In genomic region chr13:41193919-41194824, GRCh38 we compare ENCODE assay signal across 8 cellular contexts. TPM values are rescaled to one million over a fixed set of nuclear protein-coding genes. Genes with fewer than 3 reads are reported as not detected.
A peak's percentile ranks its signal among the peaks of the same experiment; 100 is the strongest.
DNase-seq lines count a peak whose midpoint lies in the region; ATAC-seq and TF ChIP-seq lines count a peak whose summit lies in the region.

TSS of gene KBTBD7 (minus strand) at chr13:41194569. CDS start at chr13:41194257, 312 bp downstream.

- H3K27me3 ChIP-seq in PC-9 (ENCODE audit: insufficient read depth, low read depth), result no peaks in the 10 kb centered on the region

- H3K36me3 ChIP-seq in PC-9 (ENCODE audit: low read depth), result no peaks in the 10 kb centered on the region; the same call in 1 of the 2 replicates
- H3K36me3 ChIP-seq in mucosa of descending colon (ENCODE audit: low read depth), result no peaks in the 10 kb centered on the region

- peak; percentile 78 for DNase-seq in DMS53 treated with DMSO at 0.1 percent for 48 hours (lab: John Stamatoyannopoulos, UW; ENCODE audit: unreplicated experiment)
- DNase-seq in KBM-7, result peak; percentile 89
- peak; percentile 82 to 90 for DNase-seq in PC-9
- peak; percentile 89 for DNase-seq in activated T-cell treated with anti-CD3 and anti-CD28 coated beads, Interleukin-2, amount 50 U/mL, for 1 hour
- peak; percentile 68 for DNase-seq in epithelial cell of proximal tubule (ENCODE audit: low read depth)
- DNase-seq in mucosa of descending colon, result peak; percentile 91 to 95 (median 94)
- DNase-seq in stimulated activated CD8-positive, alpha-beta memory T cell treated with anti-CD3 and anti-CD28 coated beads, Interleukin-4, amount 100 ng/mL, for 1 hour (ENCODE audit: low read depth in 2 of 2, low spot score in 1 of 2), result peak; percentile 77 to 82

- H3K9me3 ChIP-seq in PC-9 (ENCODE audit: insufficient read depth, low read depth), result no peaks in the 10 kb centered on the region
- H3K9me3 ChIP-seq in mucosa of descending colon, result no peaks in the 10 kb centered on the region

- H3K27ac ChIP-seq in PC-9, result peak within 1 kb of the TSS; percentile 21; the same call in 1 of the 2 replicates

- H3F3A ChIP-seq in PC-9 (ENCODE audit: insufficient read depth, low read depth), result no peaks in the 10 kb centered on the region

- in situ Hi-C loops in KBM-7 (cut with MboI; ENCODE audit: low pct_unique_long_range_greater_than_20kb, low sequenced_read_pairs), result no loop called here

- CTCF ChIA-PET in PC-9 (lab: Charles Lee), result interaction anchor here (0.6 kb wide), 1 partner anchor 459 kb away, joined by 3 read pairs; no protein-coding TSS in a partner anchor

- peaks cover 5% of the 10 kb centered on the region; the same call in 1 of the 2 replicates for H3K79me2 ChIP-seq in PC-9 (ENCODE audit: low read depth)

- H3K4me1 ChIP-seq in PC-9 (replicated peaks; ENCODE audit: insufficient read depth) (no peaks in the 10 kb centered on the region), mucosa of descending colon (ENCODE audit: low read depth) (peaks cover 5% of the 10 kb centered on the region)

- ATAC-seq in GM21723 (IDR thresholded peaks at IDR 0.05; ENCODE audit: unreplicated experiment), result peak; percentile 96
- peak; percentile 99 for ATAC-seq in mucosa of descending colon

- intact Hi-C loops in PC-9 (cut with micrococcal nuclease; ENCODE audit: unreplicated experiment) (loop anchor here (1.0 kb wide), 1 partner anchor 62 kb away; the partner anchor contains the start of gene KBTBD6), mucosa of descending colon (cut with DNase I, micrococcal nuclease) (loop anchor here in 1 of 2 donors (10.0 kb wide), 1 partner anchor 59 kb away; the partner anchor contains the start of gene KBTBD6)

- H3K9me2 ChIP-seq in PC-9 (ENCODE audit: insufficient read depth), result no peaks in the 10 kb centered on the region

- BruUV-seq in PC-9 (replicated peaks; lab: Mats Ljungman, UMichigan), result TSS peak; percentile 58

- peak within 1 kb of the TSS; percentile 81 for H2AFZ ChIP-seq in PC-9

- H3K4me3 ChIP-seq in PC-9, result peak within 1 kb of the TSS; percentile 62
- peak within 1 kb of the TSS; percentile 67 for H3K4me3 ChIP-seq in epithelial cell of proximal tubule (ENCODE audit: low read depth, low read length)
- peak within 1 kb of the TSS; percentile 46 for H3K4me3 ChIP-seq in mucosa of descending colon

- TF ChIP-seq CTCF in PC-9 (conservative IDR thresholded peaks at IDR 0.05) (no peak), epithelial cell of proximal tubule (conservative IDR thresholded peaks at IDR 0.05; ENCODE audit: low read depth, low read length) (no peak), mucosa of descending colon (IDR thresholded peaks at IDR 0.05) (no peak)

- peak within 1 kb of the TSS; percentile 80 for H3K4me2 ChIP-seq in PC-9

- H4K20me1 ChIP-seq in PC-9 (ENCODE audit: insufficient read depth), result no peaks in the 10 kb centered on the region

- POLR2A ChIA-PET in PC-9 (lab: Charles Lee; ENCODE audit: unreplicated experiment), result no interaction called here

RNA-seq across cellular contexts. Expression of gene KBTBD7, which starts in this region (rescaled TPM):
- 3.9 and 4.1 TPM in 2 replicates for total RNA-seq in PC-9 (2021)
- total RNA-seq in epithelial cell of proximal tubule, result 1.4 and 2.8 TPM in 2 replicates
- 1 to 10 TPM; 5.3 to 8.6 (median 5.8) TPM for total RNA-seq in mucosa of descending colon

Comparison
In these comparisons a context has a peak if more than half of its experiments do, and no peak if none do; other contexts are left out.
1. Peak in every context shown above with its lines: DNase-seq, ATAC-seq, H3K4me3 ChIP-seq and H3K27ac ChIP-seq.